Comparison of ENCODE assay signal across 8 cellular contexts in the genomic region with DNA sequence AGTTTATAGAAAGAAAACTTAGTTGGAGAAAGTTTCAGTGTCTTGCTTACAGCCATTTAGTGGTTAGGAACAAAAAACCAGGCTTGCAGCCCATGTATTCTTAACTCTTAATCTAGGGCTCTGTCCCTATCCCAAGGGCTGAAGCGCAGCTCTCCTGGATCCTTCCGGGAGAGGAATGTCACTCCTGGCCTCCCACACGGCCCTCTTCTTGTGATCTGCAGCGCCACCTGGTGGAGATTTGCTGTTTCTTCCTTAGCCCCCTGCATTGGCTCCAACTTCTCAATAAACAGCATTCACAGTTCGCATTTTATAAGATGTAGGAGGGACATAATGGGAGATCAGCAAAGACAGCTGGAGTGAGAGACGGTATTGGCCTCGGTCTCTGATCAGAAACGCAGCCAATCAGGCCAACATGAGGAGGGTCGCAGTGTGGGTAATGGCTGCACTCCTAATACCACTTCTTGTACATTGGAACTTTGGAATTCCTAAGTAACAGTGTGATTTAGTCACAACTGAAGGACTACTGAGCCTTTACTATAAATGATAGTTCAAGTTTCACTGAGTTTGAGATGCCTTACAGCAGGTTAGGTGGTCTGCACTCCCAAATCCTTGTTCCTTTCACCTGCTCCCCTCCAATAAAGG.
A peak's percentile ranks its signal among the peaks of the same experiment; 100 is the strongest.
DNase-seq lines count a peak whose midpoint lies in the region; ATAC-seq lines count a peak whose summit lies in the region.

No MANE protein-coding gene starts in this region.

- DNase-seq in activated T-cell treated with anti-CD3 and anti-CD28 coated beads for 1 hour (ENCODE audit: low read depth) (peak; percentile 29), activated T-cell treated with anti-CD3 and anti-CD28 coated beads for 4 hours (no peak), NCI-H526 (lab: John Stamatoyannopoulos, UW) (peak; percentile 84 to 98), glomerular visceral epithelial cell (ENCODE audit: extremely low spot score) (peak; percentile 63), pons (ENCODE audit: low spot score) (peak; percentile 72)
- peak; percentile 81 for DNase-seq in activated CD8-positive, alpha-beta memory T cell treated with anti-CD3 and anti-CD28 coated beads, Interleukin-2, amount 50 U/mL, for 48 hours
- no peak for DNase-seq in stimulated activated naive CD4-positive, alpha-beta T cell (lab: John Stamatoyannopoulos, UW)

- ATAC-seq in HG03066 (IDR thresholded peaks at IDR 0.05; ENCODE audit: low read depth, unreplicated experiment): peak; percentile 71

Comparison
In these comparisons a context has a peak if more than half of its experiments do, and no peak if none do; other contexts are left out.
1. DNase-seq: peak in activated T-cell treated with anti-CD3 and anti-CD28 coated beads for 1 hour (single experiment), NCI-H526 (2 of 2), activated CD8-positive, alpha-beta memory T cell treated with anti-CD3 and anti-CD28 coated beads, Interleukin-2, amount 50 U/mL, for 48 hours (single experiment), glomerular visceral epithelial cell (single experiment) and pons (single experiment); none in activated T-cell treated with anti-CD3 and anti-CD28 coated beads for 4 hours (single experiment) and stimulated activated naive CD4-positive, alpha-beta T cell (0 of 6).